ENCODE assay signal across 3 cellular contexts in genomic region chr16:18598582-18598981, GRCh38. TPM values are rescaled to one million over a fixed set of nuclear protein-coding genes. Genes with fewer than 3 reads are reported as not detected.
DNase-seq lines count a peak whose midpoint lies in the region; ATAC-seq, FAIRE-seq and TF ChIP-seq lines count a peak whose summit lies in the region.
"Not testable (repeated sequence)": the region's sequence is repeated elsewhere in the genome, so short reads cannot be mapped to it uniquely, and the experiment has no call there.

No MANE protein-coding gene starts in this region.

- not testable (repeated sequence) for H3K27me3 ChIP-seq in K562 (ENCODE audit: control insufficient read depth in 2 of 2, insufficient read depth in 2 of 2, low read length in 2 of 2); HepG2 (ENCODE audit: control insufficient read depth in 1 of 2, insufficient read depth in 2 of 2, low read length in 2 of 2)

- H3K36me3 ChIP-seq in SK-N-MC (ENCODE audit: insufficient read depth, low read length); K562 (ENCODE audit: control insufficient read depth, insufficient read depth, low read length): not testable (repeated sequence)
- peaks cover 2 to 17% of the 10 kb centered on the region in 2 experiments; a peak in 3 of 5 replicates for H3K36me3 ChIP-seq in HepG2 (replicated peaks in 1 of 2; ENCODE audit: control insufficient read depth in 1 of 2, insufficient read depth in 2 of 2, low read length in 2 of 2)

- BruUV-seq in K562 (replicated peaks; lab: Mats Ljungman, UMichigan); HepG2 (replicated peaks; lab: Mats Ljungman, UMichigan): not testable (repeated sequence)

- TF ChIP-seq EP300 in K562 (IDR thresholded peaks at IDR 0.05; ENCODE audit: low read length); HepG2 (IDR thresholded peaks at IDR 0.05; ENCODE audit: low read depth in 2 of 2, low read length in 2 of 2); HepG2 (CRISPR knock-in tag; IDR thresholded peaks at IDR 0.05; ENCODE audit: borderline replicate concordance): not testable (repeated sequence)

- not testable (repeated sequence) for TF ChIP-seq POLR2A in K562 (conservative IDR thresholded peaks at IDR 0.05); HepG2 (IDR thresholded peaks at IDR 0.05; ENCODE audit: insufficient read depth in 1 of 2, low read depth in 2 of 2, low read length in 2 of 2)

- in situ Hi-C loops in K562 (cut with MboI); HepG2 (cut with HindIII; ENCODE audit: extremely low pct_ligation_motif_present, low pct_unique_long_range_greater_than_20kb): not testable (repeated sequence)

- TF ChIP-seq CTCF in K562 (IDR thresholded peaks at IDR 0.05 in 2 of 3, conservative IDR thresholded peaks at IDR 0.05 in 1 of 3; ENCODE audit: insufficient read depth in 2 of 3, low read depth in 1 of 3, low read length in 3 of 3); HepG2 (CRISPR knock-in tag; IDR thresholded peaks at IDR 0.05): not testable (repeated sequence)

- H3K9ac ChIP-seq in SK-N-MC (ENCODE audit: insufficient read length); K562 (ENCODE audit: insufficient read depth in 1 of 2, low read depth in 2 of 2, low read length in 2 of 2); HepG2 (ENCODE audit: insufficient read depth, low read depth, low read length): not testable (repeated sequence)

- TF ChIP-seq RAD21 in K562 (CRISPR knock-in tag; conservative IDR thresholded peaks at IDR 0.05 in 1 of 2, IDR thresholded peaks at IDR 0.05 in 1 of 2); HepG2 (CRISPR knock-in tag; IDR thresholded peaks at IDR 0.05): not testable (repeated sequence)

- CTCF ChIA-PET in K562 (lab: Yijun Ruan, JAX; ENCODE audit: low intra/inter-chr PET ratio); HepG2 (lab: Yijun Ruan, JAX; ENCODE audit: low intra/inter-chr PET ratio, low total read pairs): not testable (repeated sequence)

- H2AFZ ChIP-seq in K562 (ENCODE audit: low read depth, low read length); HepG2 (ENCODE audit: low read length): not testable (repeated sequence)

- intact Hi-C loops in K562 (cut with micrococcal nuclease); HepG2 (cut with micrococcal nuclease; ENCODE audit: unreplicated experiment): not testable (repeated sequence)

- not testable (repeated sequence) for H3K9me3 ChIP-seq in SK-N-MC (ENCODE audit: low read depth, low read length); K562 (replicated peaks; ENCODE audit: control insufficient read depth, insufficient read depth, low read depth, low read length); HepG2 (ENCODE audit: low read length)

- not testable (repeated sequence) for H3K9me1 ChIP-seq in K562 (ENCODE audit: control insufficient read depth, insufficient read depth, low read length)

- DNase-seq in SK-N-MC (ENCODE audit: low read depth, low spot score); K562 (ENCODE audit: extremely low read depth in 1 of 4, low spot score in 3 of 4); HepG2 (ENCODE audit: low spot score): not testable (repeated sequence)

- not testable (repeated sequence) for H3K4me2 ChIP-seq in K562 (ENCODE audit: insufficient read depth, low read length); HepG2 (ENCODE audit: low read depth, low read length)

- not testable (repeated sequence) for H3K79me2 ChIP-seq in K562 (ENCODE audit: control insufficient read depth, insufficient read depth, low read length); HepG2 (ENCODE audit: insufficient read depth, low read length)

- peak overlapping the region; percentile 89; the same call in 1 of the 2 replicates for H3K27ac ChIP-seq in SK-N-MC
- H3K27ac ChIP-seq in K562 (ENCODE audit: extremely low read depth, low read depth, low read length); HepG2 (ENCODE audit: extremely low read length, insufficient read depth, low read length): not testable (repeated sequence)

- not testable (repeated sequence) for H3K4me1 ChIP-seq in K562 (replicated peaks in 1 of 2; ENCODE audit: control insufficient read depth in 2 of 2, insufficient read depth in 2 of 2, low read length in 2 of 2); HepG2 (ENCODE audit: insufficient read depth, low read length)

- POLR2A ChIA-PET in K562 (lab: Yijun Ruan, JAX); HepG2 (lab: Yijun Ruan, JAX): not testable (repeated sequence)

- not testable (repeated sequence) for FAIRE-seq in K562 (lab: Jason Lieb, UNC); HepG2 (lab: Jason Lieb, UNC)

- H3K4me3 ChIP-seq in SK-N-MC; K562; HepG2 (replicated peaks in 1 of 3; ENCODE audit: insufficient read depth in 1 of 3, low read depth in 2 of 3, low read length in 3 of 3): not testable (repeated sequence)

- WGBS in K562 (ENCODE audit: insufficient coverage, low coverage, missing lambda C conversion rate) = 0% methylated on average over 1 of the region's 1 CpG
- WGBS in HepG2 (ENCODE audit: low lambda C conversion rate) = 100% methylated on average over 1 of the region's 1 CpG

- not testable (repeated sequence) for ATAC-seq in K562, HepG2

- H4K20me1 ChIP-seq in K562 (replicated peaks; ENCODE audit: control insufficient read depth, insufficient read depth, low read length); HepG2 (ENCODE audit: insufficient read depth, low read length): not testable (repeated sequence)

TF ChIP-seq in K562, 482 proteins besides CTCF, POLR2A, EP300 and RAD21:
- TF ChIP-seq RBM25 (IDR thresholded peaks at IDR 0.05; ENCODE audit: low read depth, low read length, severe bottlenecking) = peak; percentile 18

TF ChIP-seq in HepG2, 621 proteins besides CTCF, POLR2A, EP300 and RAD21:
- TF ChIP-seq POLR2G (IDR thresholded peaks at IDR 0.05; ENCODE audit: low read depth, low read length) (0 out of 2 replicates have a peak, but pooled peaks have one; percentile 23), RBAK (CRISPR knock-in tag; IDR thresholded peaks at IDR 0.05) (peak; percentile 93)

RNA-seq across cellular contexts. Expression of gene NOMO2, which starts 36.7 kb away (rescaled TPM):
- total RNA-seq in K562 (2011; cell fraction: chromatin; rRNA removed; ENCODE audit: low replicate concordance) = 87.3 and 127 TPM in 2 replicates
- total RNA-seq in K562 (2011; cell fraction: nucleolus; rRNA removed) = 162 and 194 TPM in 2 replicates
- 106 and 133 TPM in 2 replicates for total RNA-seq in K562 (2011; cell fraction: nucleoplasm; rRNA removed)
- 55.8 and 62.2 TPM in 2 replicates for total RNA-seq in K562 (2014; rRNA removed)
- total RNA-seq in K562 (2014; rRNA removed; fragmentation: Illumina TruSeq; extraction: Trizol) = 35.3 and 37.5 TPM in 2 replicates
- 54.3 and 56.6 TPM in 2 replicates for total RNA-seq in K562 (2015; rRNA removed; fragmentation: Illumina TruSeq; extraction: Trizol)
- total RNA-seq in K562 (2021) = 77.2 and 79.2 TPM in 2 replicates
- polyA plus RNA-seq in K562 (2011; rRNA removed) = 38.5 and 49.9 TPM in 2 replicates
- polyA plus RNA-seq in K562 (2011; cell fraction: cytosol; rRNA removed) = 47.1 and 47.5 TPM in 2 replicates
- polyA plus RNA-seq in K562 (2011; cell fraction: nucleus; rRNA removed) = 65.3 and 68.6 TPM in 2 replicates
- polyA plus RNA-seq in K562 (2012) = 68.4 and 93.5 TPM in 2 replicates
- polyA plus RNA-seq in K562 (2014; fragmentation: Illumina TruSeq; extraction: Trizol) = 74.2 and 82.2 TPM in 2 replicates
- polyA plus RNA-seq in K562 (2014; fragmentation: Nextera tagmentation; extraction: Ambion mirVana) = 10 to 100 TPM; 25.2 to 35.9 TPM
- 44.0 and 45.8 TPM in 2 replicates for polyA plus RNA-seq in K562 (2014; rRNA removed)
- polyA minus RNA-seq in K562 (2011; rRNA and poly(A)+ RNA removed) = 46.5 and 61.9 TPM in 2 replicates
- polyA minus RNA-seq in K562 (2011; cell fraction: cytosol; rRNA and poly(A)+ RNA removed) = 68.9 and 69.2 TPM in 2 replicates
- 14.0 and 26.8 TPM in 2 replicates for polyA minus RNA-seq in K562 (2011; cell fraction: nucleus; rRNA and poly(A)+ RNA removed)
- 122 and 217 TPM in 2 replicates for total RNA-seq in HepG2 (2016; rRNA removed; fragmentation: Illumina TruSeq; extraction: Trizol)
- total RNA-seq in HepG2 (2016; cell fraction: cytosol; rRNA removed; fragmentation: Illumina TruSeq; extraction: Trizol; ENCODE audit: low read depth) = 46.7 and 50.8 TPM in 2 replicates
- 111 and 216 TPM in 2 replicates for total RNA-seq in HepG2 (2016; cell fraction: insoluble cytoplasmic fraction; rRNA removed; fragmentation: Illumina TruSeq; extraction: Trizol)
- 81.2 and 84.7 TPM in 2 replicates for total RNA-seq in HepG2 (2016; cell fraction: membrane; rRNA removed; fragmentation: Illumina TruSeq; extraction: Trizol)
- total RNA-seq in HepG2 (2016; cell fraction: nucleus; rRNA removed; fragmentation: Illumina TruSeq; extraction: Trizol) = 242 and 298 TPM in 2 replicates
- polyA plus RNA-seq in HepG2 (2011; rRNA removed) = 372 and 518 TPM in 2 replicates
- polyA plus RNA-seq in HepG2 (2011; cell fraction: cytosol; rRNA removed) = 323 and 357 TPM in 2 replicates
- 366 and 382 TPM in 2 replicates for polyA plus RNA-seq in HepG2 (2011; cell fraction: nucleus; rRNA removed)
- polyA plus RNA-seq in HepG2 (2012) = 316 and 486 TPM in 2 replicates
- 28.4 and 28.9 TPM in 2 replicates for polyA plus RNA-seq in HepG2 (2016; cell fraction: cytosol; fragmentation: Illumina TruSeq; extraction: Trizol; ENCODE audit: low read depth)
- polyA plus RNA-seq in HepG2 (2016; cell fraction: insoluble cytoplasmic fraction; fragmentation: Illumina TruSeq; extraction: Trizol; ENCODE audit: low read depth) = 110 and 140 TPM in 2 replicates
- 63.9 and 69.0 TPM in 2 replicates for polyA plus RNA-seq in HepG2 (2016; cell fraction: membrane; fragmentation: Illumina TruSeq; extraction: Trizol; ENCODE audit: low read depth)
- polyA plus RNA-seq in HepG2 (2016; cell fraction: nucleus; fragmentation: Illumina TruSeq; extraction: Trizol; ENCODE audit: insufficient read depth, low read depth) = 396 and 413 TPM in 2 replicates
- 130 and 401 TPM in 2 replicates for polyA minus RNA-seq in HepG2 (2011; rRNA and poly(A)+ RNA removed; ENCODE audit: low replicate concordance)
- 255 and 305 TPM in 2 replicates for polyA minus RNA-seq in HepG2 (2011; cell fraction: cytosol; rRNA and poly(A)+ RNA removed)
- 114 and 160 TPM in 2 replicates for polyA minus RNA-seq in HepG2 (2011; cell fraction: nucleus; rRNA and poly(A)+ RNA removed)
